ENCODE assay signal across 1 cellular context in the genomic region with DNA sequence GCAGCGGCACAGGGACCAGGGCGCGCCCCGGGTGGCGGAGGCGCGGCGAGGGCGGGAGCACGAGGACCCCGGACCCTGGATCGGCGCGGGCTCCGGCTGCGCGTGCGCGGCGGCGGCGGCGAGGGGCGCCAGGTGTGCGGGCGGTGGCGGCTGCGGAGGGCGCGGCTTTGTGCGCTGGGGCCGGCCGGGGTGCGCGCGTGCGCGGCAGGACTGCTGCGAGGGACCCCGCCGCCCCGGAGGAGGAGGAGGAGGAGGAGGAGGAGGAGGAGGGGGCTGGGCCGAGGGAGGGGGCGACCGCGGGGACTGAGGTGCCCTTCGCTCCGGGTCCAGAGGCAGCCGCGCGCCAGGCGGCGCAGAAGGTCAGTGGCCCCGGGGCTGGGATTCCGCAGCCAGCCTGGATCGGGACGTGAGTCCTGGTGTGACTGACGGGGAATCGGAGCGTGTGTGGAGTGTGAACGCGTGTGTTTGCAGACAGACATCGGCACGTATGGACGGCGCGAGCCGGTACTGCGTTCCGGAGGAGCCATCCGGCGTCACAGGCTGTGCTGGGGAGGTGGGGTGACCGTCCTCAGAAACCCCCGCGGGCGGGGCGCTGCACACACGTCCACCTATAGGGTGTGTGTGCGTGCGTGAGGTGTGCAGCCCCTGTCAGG.
TF ChIP-seq lines count a peak whose summit lies in the region.

No MANE protein-coding gene starts in this region.

TF ChIP-seq in HepG2, 621 proteins besides CTCF, POLR2A, EP300 and RAD21 (continues in another document):
- TF ChIP-seq TARDBP (CRISPR knock-in tag; IDR thresholded peaks at IDR 0.05) (peak; percentile 68; the same call in 1 of the 2 replicates), NFYB (CRISPR knock-in tag; IDR thresholded peaks at IDR 0.05) (0 out of 2 replicates have a peak, but pooled peaks have one; percentile 24), NR2F6 (IDR thresholded peaks at IDR 0.05) (no peak), NR2F6 (CRISPR knock-in tag; IDR thresholded peaks at IDR 0.05) (peak; percentile 54; the same call in 1 of the 2 replicates), TOPORS (CRISPR knock-in tag; IDR thresholded peaks at IDR 0.05) (peak; percentile 88; the same call in 1 of the 2 replicates), HNRNPK (IDR thresholded peaks at IDR 0.05; ENCODE audit: low read depth, low read length, poor library complexity, severe bottlenecking) (peak; percentile 73), ASH2L (IDR thresholded peaks at IDR 0.05; ENCODE audit: insufficient read length, low read depth, low read length) (peak; percentile 28), TEAD3 (CRISPR knock-in tag; optimal IDR thresholded peaks at IDR 0.05; ENCODE audit: borderline replicate concordance) (peak; percentile 78), DNMT1 (CRISPR knock-in tag; IDR thresholded peaks at IDR 0.05) (peak; percentile 63; the same call in 1 of the 2 replicates), POLR2AphosphoS5 (IDR thresholded peaks at IDR 0.05; ENCODE audit: low read depth, low read length) (peak; percentile 57), HNRNPLL (IDR thresholded peaks at IDR 0.05; ENCODE audit: low read depth, low read length, poor library complexity, severe bottlenecking) (no peak), SMARCC2 (IDR thresholded peaks at IDR 0.05) (no peak), SALL1 (CRISPR knock-in tag; IDR thresholded peaks at IDR 0.05) (peak; percentile 34; the same call in 1 of the 2 replicates), PHF8 (CRISPR knock-in tag; IDR thresholded peaks at IDR 0.05) (peak; percentile 35; the same call in 1 of the 2 replicates), ZNF234 (CRISPR knock-in tag; conservative IDR thresholded peaks at IDR 0.05) (no peak), ZNF672 (CRISPR knock-in tag; IDR thresholded peaks at IDR 0.05) (0 out of 2 replicates have a peak, but pooled peaks have one; percentile 47), XBP1 (CRISPR knock-in tag; IDR thresholded peaks at IDR 0.05) (no peak), ETV5 (CRISPR knock-in tag; IDR thresholded peaks at IDR 0.05; ENCODE audit: borderline replicate concordance) (no peak), ZNF17 (CRISPR knock-in tag; IDR thresholded peaks at IDR 0.05) (no peak), ZNF263 (CRISPR knock-in tag; IDR thresholded peaks at IDR 0.05) (peak; percentile 93), PCBP1 (IDR thresholded peaks at IDR 0.05; ENCODE audit: borderline replicate concordance, low read depth, low read length) (no peak), ELF1 (CRISPR knock-in tag; IDR thresholded peaks at IDR 0.05) (no peak), ARHGAP35 (CRISPR knock-in tag; IDR thresholded peaks at IDR 0.05; ENCODE audit: borderline replicate concordance) (0 out of 2 replicates have a peak, but pooled peaks have one; percentile 43), ARID2 (CRISPR knock-in tag; IDR thresholded peaks at IDR 0.05; ENCODE audit: borderline replicate concordance) (0 out of 2 replicates have a peak, but pooled peaks have one; percentile 46), MEIS2 (CRISPR knock-in tag; IDR thresholded peaks at IDR 0.05) (no peak), TMF1 (CRISPR knock-in tag; IDR thresholded peaks at IDR 0.05; ENCODE audit: low read depth) (peak; percentile 69), ZNF160 (CRISPR knock-in tag; IDR thresholded peaks at IDR 0.05) (peak; percentile 76), TEAD2 (CRISPR knock-in tag; IDR thresholded peaks at IDR 0.05) (no peak), ZNF674 (CRISPR knock-in tag; IDR thresholded peaks at IDR 0.05; ENCODE audit: low read depth) (no peak), KDM5B (CRISPR knock-in tag; IDR thresholded peaks at IDR 0.05; ENCODE audit: borderline replicate concordance) (0 out of 2 replicates have a peak, but pooled peaks have one; percentile 33), SAFB2 (CRISPR knock-in tag; IDR thresholded peaks at IDR 0.05; ENCODE audit: borderline replicate concordance, low read depth) (no peak)
- TF ChIP-seq, protein P1, sequence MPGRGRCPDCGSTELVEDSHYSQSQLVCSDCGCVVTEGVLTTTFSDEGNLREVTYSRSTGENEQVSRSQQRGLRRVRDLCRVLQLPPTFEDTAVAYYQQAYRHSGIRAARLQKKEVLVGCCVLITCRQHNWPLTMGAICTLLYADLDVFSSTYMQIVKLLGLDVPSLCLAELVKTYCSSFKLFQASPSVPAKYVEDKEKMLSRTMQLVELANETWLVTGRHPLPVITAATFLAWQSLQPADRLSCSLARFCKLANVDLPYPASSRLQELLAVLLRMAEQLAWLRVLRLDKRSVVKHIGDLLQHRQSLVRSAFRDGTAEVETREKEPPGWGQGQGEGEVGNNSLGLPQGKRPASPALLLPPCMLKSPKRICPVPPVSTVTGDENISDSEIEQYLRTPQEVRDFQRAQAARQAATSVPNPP (CRISPR knock-in tag; IDR thresholded peaks at IDR 0.05), result no peak
- TF ChIP-seq, protein P2, sequence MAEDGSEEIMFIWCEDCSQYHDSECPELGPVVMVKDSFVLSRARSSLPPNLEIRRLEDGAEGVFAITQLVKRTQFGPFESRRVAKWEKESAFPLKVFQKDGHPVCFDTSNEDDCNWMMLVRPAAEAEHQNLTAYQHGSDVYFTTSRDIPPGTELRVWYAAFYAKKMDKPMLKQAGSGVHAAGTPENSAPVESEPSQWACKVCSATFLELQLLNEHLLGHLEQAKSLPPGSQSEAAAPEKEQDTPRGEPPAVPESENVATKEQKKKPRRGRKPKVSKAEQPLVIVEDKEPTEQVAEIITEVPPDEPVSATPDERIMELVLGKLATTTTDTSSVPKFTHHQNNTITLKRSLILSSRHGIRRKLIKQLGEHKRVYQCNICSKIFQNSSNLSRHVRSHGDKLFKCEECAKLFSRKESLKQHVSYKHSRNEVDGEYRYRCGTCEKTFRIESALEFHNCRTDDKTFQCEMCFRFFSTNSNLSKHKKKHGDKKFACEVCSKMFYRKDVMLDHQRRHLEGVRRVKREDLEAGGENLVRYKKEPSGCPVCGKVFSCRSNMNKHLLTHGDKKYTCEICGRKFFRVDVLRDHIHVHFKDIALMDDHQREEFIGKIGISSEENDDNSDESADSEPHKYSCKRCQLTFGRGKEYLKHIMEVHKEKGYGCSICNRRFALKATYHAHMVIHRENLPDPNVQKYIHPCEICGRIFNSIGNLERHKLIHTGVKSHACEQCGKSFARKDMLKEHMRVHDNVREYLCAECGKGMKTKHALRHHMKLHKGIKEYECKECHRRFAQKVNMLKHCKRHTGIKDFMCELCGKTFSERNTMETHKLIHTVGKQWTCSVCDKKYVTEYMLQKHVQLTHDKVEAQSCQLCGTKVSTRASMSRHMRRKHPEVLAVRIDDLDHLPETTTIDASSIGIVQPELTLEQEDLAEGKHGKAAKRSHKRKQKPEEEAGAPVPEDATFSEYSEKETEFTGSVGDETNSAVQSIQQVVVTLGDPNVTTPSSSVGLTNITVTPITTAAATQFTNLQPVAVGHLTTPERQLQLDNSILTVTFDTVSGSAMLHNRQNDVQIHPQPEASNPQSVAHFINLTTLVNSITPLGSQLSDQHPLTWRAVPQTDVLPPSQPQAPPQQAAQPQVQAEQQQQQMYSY (CRISPR knock-in tag; IDR thresholded peaks at IDR 0.05), result peak; percentile 84
- TF ChIP-seq, protein P3, sequence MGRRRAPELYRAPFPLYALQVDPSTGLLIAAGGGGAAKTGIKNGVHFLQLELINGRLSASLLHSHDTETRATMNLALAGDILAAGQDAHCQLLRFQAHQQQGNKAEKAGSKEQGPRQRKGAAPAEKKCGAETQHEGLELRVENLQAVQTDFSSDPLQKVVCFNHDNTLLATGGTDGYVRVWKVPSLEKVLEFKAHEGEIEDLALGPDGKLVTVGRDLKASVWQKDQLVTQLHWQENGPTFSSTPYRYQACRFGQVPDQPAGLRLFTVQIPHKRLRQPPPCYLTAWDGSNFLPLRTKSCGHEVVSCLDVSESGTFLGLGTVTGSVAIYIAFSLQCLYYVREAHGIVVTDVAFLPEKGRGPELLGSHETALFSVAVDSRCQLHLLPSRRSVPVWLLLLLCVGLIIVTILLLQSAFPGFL (CRISPR knock-in tag; IDR thresholded peaks at IDR 0.05), result no peak
- TF ChIP-seq, protein P4, sequence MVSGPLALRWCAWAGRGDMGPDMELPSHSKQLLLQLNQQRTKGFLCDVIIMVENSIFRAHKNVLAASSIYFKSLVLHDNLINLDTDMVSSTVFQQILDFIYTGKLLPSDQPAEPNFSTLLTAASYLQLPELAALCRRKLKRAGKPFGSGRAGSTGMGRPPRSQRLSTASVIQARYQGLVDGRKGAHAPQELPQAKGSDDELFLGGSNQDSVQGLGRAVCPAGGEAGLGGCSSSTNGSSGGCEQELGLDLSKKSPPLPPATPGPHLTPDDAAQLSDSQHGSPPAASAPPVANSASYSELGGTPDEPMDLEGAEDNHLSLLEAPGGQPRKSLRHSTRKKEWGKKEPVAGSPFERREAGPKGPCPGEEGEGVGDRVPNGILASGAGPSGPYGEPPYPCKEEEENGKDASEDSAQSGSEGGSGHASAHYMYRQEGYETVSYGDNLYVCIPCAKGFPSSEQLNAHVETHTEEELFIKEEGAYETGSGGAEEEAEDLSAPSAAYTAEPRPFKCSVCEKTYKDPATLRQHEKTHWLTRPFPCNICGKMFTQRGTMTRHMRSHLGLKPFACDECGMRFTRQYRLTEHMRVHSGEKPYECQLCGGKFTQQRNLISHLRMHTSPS (CRISPR knock-in tag; IDR thresholded peaks at IDR 0.05; ENCODE audit: low read depth), result 0 out of 2 replicates have a peak, but pooled peaks have one; percentile 32
- TF ChIP-seq, protein P5, sequence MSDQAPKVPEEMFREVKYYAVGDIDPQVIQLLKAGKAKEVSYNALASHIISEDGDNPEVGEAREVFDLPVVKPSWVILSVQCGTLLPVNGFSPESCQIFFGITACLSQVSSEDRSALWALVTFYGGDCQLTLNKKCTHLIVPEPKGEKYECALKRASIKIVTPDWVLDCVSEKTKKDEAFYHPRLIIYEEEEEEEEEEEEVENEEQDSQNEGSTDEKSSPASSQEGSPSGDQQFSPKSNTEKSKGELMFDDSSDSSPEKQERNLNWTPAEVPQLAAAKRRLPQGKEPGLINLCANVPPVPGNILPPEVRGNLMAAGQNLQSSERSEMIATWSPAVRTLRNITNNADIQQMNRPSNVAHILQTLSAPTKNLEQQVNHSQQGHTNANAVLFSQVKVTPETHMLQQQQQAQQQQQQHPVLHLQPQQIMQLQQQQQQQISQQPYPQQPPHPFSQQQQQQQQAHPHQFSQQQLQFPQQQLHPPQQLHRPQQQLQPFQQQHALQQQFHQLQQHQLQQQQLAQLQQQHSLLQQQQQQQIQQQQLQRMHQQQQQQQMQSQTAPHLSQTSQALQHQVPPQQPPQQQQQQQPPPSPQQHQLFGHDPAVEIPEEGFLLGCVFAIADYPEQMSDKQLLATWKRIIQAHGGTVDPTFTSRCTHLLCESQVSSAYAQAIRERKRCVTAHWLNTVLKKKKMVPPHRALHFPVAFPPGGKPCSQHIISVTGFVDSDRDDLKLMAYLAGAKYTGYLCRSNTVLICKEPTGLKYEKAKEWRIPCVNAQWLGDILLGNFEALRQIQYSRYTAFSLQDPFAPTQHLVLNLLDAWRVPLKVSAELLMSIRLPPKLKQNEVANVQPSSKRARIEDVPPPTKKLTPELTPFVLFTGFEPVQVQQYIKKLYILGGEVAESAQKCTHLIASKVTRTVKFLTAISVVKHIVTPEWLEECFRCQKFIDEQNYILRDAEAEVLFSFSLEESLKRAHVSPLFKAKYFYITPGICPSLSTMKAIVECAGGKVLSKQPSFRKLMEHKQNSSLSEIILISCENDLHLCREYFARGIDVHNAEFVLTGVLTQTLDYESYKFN (CRISPR knock-in tag; conservative IDR thresholded peaks at IDR 0.05), result peak; percentile 61; the same call in 1 of the 2 replicates
- TF ChIP-seq, protein P6, sequence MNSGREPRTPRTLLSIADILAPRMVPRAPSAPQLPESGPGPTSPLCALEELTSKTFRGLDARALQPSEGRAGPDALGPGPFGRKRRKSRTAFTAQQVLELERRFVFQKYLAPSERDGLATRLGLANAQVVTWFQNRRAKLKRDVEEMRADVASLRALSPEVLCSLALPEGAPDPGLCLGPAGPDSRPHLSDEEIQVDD (CRISPR knock-in tag; IDR thresholded peaks at IDR 0.05; ENCODE audit: borderline replicate concordance), result 0 out of 2 replicates have a peak, but pooled peaks have one; percentile 38
- TF ChIP-seq, protein P7, sequence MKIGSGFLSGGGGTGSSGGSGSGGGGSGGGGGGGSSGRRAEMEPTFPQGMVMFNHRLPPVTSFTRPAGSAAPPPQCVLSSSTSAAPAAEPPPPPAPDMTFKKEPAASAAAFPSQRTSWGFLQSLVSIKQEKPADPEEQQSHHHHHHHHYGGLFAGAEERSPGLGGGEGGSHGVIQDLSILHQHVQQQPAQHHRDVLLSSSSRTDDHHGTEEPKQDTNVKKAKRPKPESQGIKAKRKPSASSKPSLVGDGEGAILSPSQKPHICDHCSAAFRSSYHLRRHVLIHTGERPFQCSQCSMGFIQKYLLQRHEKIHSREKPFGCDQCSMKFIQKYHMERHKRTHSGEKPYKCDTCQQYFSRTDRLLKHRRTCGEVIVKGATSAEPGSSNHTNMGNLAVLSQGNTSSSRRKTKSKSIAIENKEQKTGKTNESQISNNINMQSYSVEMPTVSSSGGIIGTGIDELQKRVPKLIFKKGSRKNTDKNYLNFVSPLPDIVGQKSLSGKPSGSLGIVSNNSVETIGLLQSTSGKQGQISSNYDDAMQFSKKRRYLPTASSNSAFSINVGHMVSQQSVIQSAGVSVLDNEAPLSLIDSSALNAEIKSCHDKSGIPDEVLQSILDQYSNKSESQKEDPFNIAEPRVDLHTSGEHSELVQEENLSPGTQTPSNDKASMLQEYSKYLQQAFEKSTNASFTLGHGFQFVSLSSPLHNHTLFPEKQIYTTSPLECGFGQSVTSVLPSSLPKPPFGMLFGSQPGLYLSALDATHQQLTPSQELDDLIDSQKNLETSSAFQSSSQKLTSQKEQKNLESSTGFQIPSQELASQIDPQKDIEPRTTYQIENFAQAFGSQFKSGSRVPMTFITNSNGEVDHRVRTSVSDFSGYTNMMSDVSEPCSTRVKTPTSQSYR (CRISPR knock-in tag; IDR thresholded peaks at IDR 0.05; ENCODE audit: borderline replicate concordance), result peak; percentile 11; the same call in 1 of the 2 replicates
- TF ChIP-seq, protein P8, sequence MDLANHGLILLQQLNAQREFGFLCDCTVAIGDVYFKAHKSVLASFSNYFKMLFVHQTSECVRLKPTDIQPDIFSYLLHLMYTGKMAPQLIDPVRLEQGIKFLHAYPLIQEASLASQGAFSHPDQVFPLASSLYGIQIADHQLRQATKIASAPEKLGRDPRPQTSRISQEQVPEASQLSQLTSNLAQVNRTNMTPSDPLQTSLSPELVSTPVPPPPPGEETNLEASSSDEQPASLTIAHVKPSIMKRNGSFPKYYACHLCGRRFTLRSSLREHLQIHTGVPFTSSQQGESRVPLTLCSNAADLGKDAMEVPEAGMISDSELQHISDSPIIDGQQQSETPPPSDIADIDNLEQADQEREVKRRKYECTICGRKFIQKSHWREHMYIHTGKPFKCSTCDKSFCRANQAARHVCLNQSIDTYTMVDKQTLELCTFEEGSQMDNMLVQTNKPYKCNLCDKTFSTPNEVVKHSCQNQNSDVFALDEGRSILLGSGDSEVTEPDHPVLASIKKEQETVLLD (CRISPR knock-in tag; IDR thresholded peaks at IDR 0.05; ENCODE audit: low read depth), result peak; percentile 60; the same call in 1 of the 2 replicates
